ENCODE assay signal across 1 cellular context in genomic region chr5:179806250-179807045, GRCh38.
TF ChIP-seq lines count a peak whose summit lies in the region.

Gene MGAT4B, minus strand, starts transcription at chr5:179806866. Its CDS starts 283 bp downstream, at chr5:179806583.

TF ChIP-seq in SK-N-SH treated with all-trans-retinoic acid at 6 μM for 48 hours, 23 proteins besides CTCF, POLR2A, EP300 and RAD21 (continued from another document):
- TF ChIP-seq ZNF70 (CRISPR knock-in tag; IDR thresholded peaks at IDR 0.05) (no peak), PATZ1 (CRISPR knock-in tag; IDR thresholded peaks at IDR 0.05; ENCODE audit: borderline replicate concordance) (no peak), ZFP30 (CRISPR knock-in tag; IDR thresholded peaks at IDR 0.05) (no peak), ZC3H10 (CRISPR knock-in tag; IDR thresholded peaks at IDR 0.05) (no peak), TOX (CRISPR knock-in tag; IDR thresholded peaks at IDR 0.05; ENCODE audit: borderline replicate concordance) (no peak)
